In the genomic region with DNA sequence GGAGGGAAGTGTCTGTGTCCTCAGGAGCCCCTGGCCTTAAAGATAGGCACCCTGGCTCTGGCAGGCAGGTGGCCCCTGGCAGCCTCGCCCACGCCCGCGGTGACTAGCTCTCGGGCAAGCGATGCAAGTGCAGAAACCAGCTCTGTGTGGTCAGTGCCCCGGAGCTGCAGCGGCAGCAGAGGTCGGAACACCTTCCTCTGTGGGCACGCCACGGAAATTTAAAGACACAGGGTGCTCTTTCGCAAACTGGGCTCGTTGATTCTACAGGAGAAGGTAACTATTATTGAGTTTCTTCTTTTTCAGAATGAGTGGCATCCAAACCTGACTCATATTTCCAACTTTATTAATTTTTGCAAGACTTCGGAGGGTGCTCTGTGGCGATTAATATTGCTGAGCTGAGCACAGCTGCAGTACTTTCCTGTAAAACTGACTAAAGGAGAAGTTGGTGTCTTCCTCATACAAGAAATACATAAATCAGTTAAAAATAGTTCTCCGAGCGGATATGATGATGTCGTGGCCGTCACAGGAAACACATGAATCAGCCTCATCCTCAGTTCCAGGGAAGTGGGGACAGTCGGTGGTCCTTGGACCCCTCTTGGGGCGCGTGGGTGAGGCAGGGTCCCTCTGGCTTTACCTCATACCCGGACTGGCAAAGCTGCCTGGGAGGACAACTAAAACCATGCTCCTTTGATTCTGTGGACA, we compare ENCODE assay signal across 9 cellular contexts.
DNase-seq lines count a peak whose midpoint lies in the region; ATAC-seq and TF ChIP-seq lines count a peak whose summit lies in the region.
"Had no signal": no experiment of that assay in that cellular context is flagged by ENCODE, and none has a peak within 500 bp of the region (broad histone marks: within the 10 kb centered on the region; RNA-seq: fewer than 3 reads in every experiment).

No MANE protein-coding gene starts in this region.

- no peak overlapping the region for H2AFZ ChIP-seq in H9 (ENCODE audit: low read length)

- no peaks in the 10 kb centered on the region for H3K9me3 Mint-ChIP-seq in activated naive CD8-positive, alpha-beta T cell treated with anti-CD3 and anti-CD28 coated beads, Interleukin-2, amount 10 ng/mL, durations not matched to agents 7 days and 5 days
- H3K9me3 Mint-ChIP-seq in naive thymus-derived CD4-positive, alpha-beta T cell = no peaks in the 10 kb centered on the region
- H3K9me3 Mint-ChIP-seq in H9 = peaks cover 52 to 84% of the 10 kb centered on the region in 2 experiments
- H3K9me3 Mint-ChIP-seq: neural crest cell had no signal

- no peak for TF ChIP-seq CTCF in thyroid gland (IDR thresholded peaks at IDR 0.05)
- no peak for TF ChIP-seq CTCF in H9 (conservative IDR thresholded peaks at IDR 0.05)

- no peaks in the 10 kb centered on the region for H3K27me3 Mint-ChIP-seq in activated naive CD8-positive, alpha-beta T cell treated with anti-CD3 and anti-CD28 coated beads, Interleukin-2, amount 10 ng/mL, durations not matched to agents 7 days and 5 days
- no peaks in the 10 kb centered on the region for H3K27me3 Mint-ChIP-seq in naive thymus-derived CD4-positive, alpha-beta T cell
- H3K27me3 Mint-ChIP-seq in H9 (ENCODE audit: low read depth) = peaks cover 12% of the 10 kb centered on the region

- POLR2A ChIA-PET in activated naive CD8-positive, alpha-beta T cell treated with anti-CD3 and anti-CD28 coated beads, Interleukin-2, amount 10 ng/mL, durations not matched to agents 7 days and 5 days (lab: Charles Lee) = interaction anchor here (0.6 to 3.5 kb wide), 10 partner anchors 74 to 424 kb away, joined by 3 to 11 read pairs (median 4); partner anchors contain the start of gene METRNL
- POLR2A ChIA-PET in naive thymus-derived CD4-positive, alpha-beta T cell (lab: Charles Lee) = no interaction called here

- H3K4me3 ChIP-seq in BLaER1 = peak overlapping the region; percentile 58
- H3K4me3 ChIP-seq in naive thymus-derived CD4-positive, alpha-beta T cell (ENCODE audit: low read length) = peak overlapping the region; percentile 45
- no peak overlapping the region for H3K4me3 ChIP-seq in thyroid gland (replicated peaks in 1 of 3)

- peak overlapping the region; percentile 99 for H3K4me2 ChIP-seq in BLaER1
- no peak overlapping the region for H3K4me2 ChIP-seq in H9 (ENCODE audit: insufficient read depth, insufficient read length, low read length)

- no peak overlapping the region for H4K5ac ChIP-seq in H9 (ENCODE audit: insufficient read length, low read depth, low read length)

- no peak overlapping the region for H2BK120ac ChIP-seq in H9 (ENCODE audit: low read depth, low read length, poor library complexity, severe bottlenecking)

- no peak overlapping the region for H2BK15ac ChIP-seq in H9 (ENCODE audit: low read depth, low read length)

- H3K27ac ChIP-seq in BLaER1 (peak overlapping the region; percentile 80), thyroid gland (peak overlapping the region; percentile 44 to 71 (median 60)), H9 (ENCODE audit: insufficient read length, low read depth, low read length) (no peak overlapping the region)
- no peak overlapping the region for H3K27ac ChIP-seq in naive thymus-derived CD4-positive, alpha-beta T cell (ENCODE audit: low read depth, low read length)

- 77 to 79% methylated on average over 23 of the region's 23 CpGs for WGBS in thyroid gland, 2 donors
- no CpG with 5 or more reads among the region's 23 CpGs for WGBS in H9 (ENCODE audit: extremely low coverage, insufficient read length, low lambda C conversion rate)

- H3K79me1 ChIP-seq in H9 (ENCODE audit: insufficient read depth, low read depth, low read length, poor library complexity, severe bottlenecking) = no peaks in the 10 kb centered on the region

- TF ChIP-seq POLR2A in thyroid gland (IDR thresholded peaks at IDR 0.05) = no peak

- H3K9ac ChIP-seq in BLaER1 (peak overlapping the region; percentile 68), H9 (ENCODE audit: extremely low read depth, insufficient read length, low read length) (no peak overlapping the region)

- H4K20me1 ChIP-seq in BLaER1 (no peaks in the 10 kb centered on the region), H9 (ENCODE audit: control insufficient read depth, insufficient read depth, insufficient read length) (no peaks in the 10 kb centered on the region)

- no peak overlapping the region for H2BK12ac ChIP-seq in H9 (ENCODE audit: insufficient read length, low read depth, low read length)

- H3K27me3 ChIP-seq in BLaER1 (no peaks in the 10 kb centered on the region), thyroid gland (no peaks in the 10 kb centered on the region), H9 (ENCODE audit: insufficient read depth, low read length) (no peaks in the 10 kb centered on the region)
- H3K27me3 ChIP-seq in naive thymus-derived CD4-positive, alpha-beta T cell (ENCODE audit: control insufficient read depth in 2 of 2, insufficient read depth in 2 of 2, low read length in 2 of 2) = no peaks in the 10 kb centered on the region

- peak overlapping the region; percentile 86 for H3K4me3 Mint-ChIP-seq in activated naive CD8-positive, alpha-beta T cell treated with anti-CD3 and anti-CD28 coated beads, Interleukin-2, amount 10 ng/mL, durations not matched to agents 7 days and 5 days
- H3K4me3 Mint-ChIP-seq in naive thymus-derived CD4-positive, alpha-beta T cell = peak overlapping the region; percentile 76 to 93 (median 88)
- H3K4me3 Mint-ChIP-seq in H9 = no peak overlapping the region
- H3K4me3 Mint-ChIP-seq: neural crest cell had no signal

- DNase-seq in RPMI7951 (ENCODE audit: low read depth) (peak; percentile 73), thyroid gland (peak in 1 of 2 donors; percentile 17), H9 (no peak), NCI-H226 (no peak)
- peak; percentile 73 for DNase-seq in activated naive CD8-positive, alpha-beta T cell treated with anti-CD3 and anti-CD28 coated beads, Interleukin-2, amount 10 ng/mL, durations not matched to agents 7 days and 5 days
- peak in 2 of 9 donors; percentile 30 to 76 for DNase-seq in naive thymus-derived CD4-positive, alpha-beta T cell

- intact Hi-C loops in naive thymus-derived CD4-positive, alpha-beta T cell (cut with micrococcal nuclease) = no loop called here
- intact Hi-C loops in thyroid gland (cut with DNase I) = no loop called here

- H3K79me2 ChIP-seq in H9 (ENCODE audit: insufficient read depth, low read length) = no peaks in the 10 kb centered on the region

- no peaks in the 10 kb centered on the region for H3K36me3 Mint-ChIP-seq in activated naive CD8-positive, alpha-beta T cell treated with anti-CD3 and anti-CD28 coated beads, Interleukin-2, amount 10 ng/mL, durations not matched to agents 7 days and 5 days
- no peaks in the 10 kb centered on the region for H3K36me3 Mint-ChIP-seq in naive thymus-derived CD4-positive, alpha-beta T cell
- H3K36me3 Mint-ChIP-seq in H9 (ENCODE audit: insufficient read depth in 1 of 3, low read depth in 3 of 3) = peaks cover 7 to 11% (median 7%) of the 10 kb centered on the region in 3 experiments

- H3K4ac ChIP-seq in H9 (ENCODE audit: low read depth, low read length) = no peak overlapping the region

- H3K14ac ChIP-seq in H9 (ENCODE audit: insufficient read depth, low read length) = no peak overlapping the region

- H3K36me3 ChIP-seq in BLaER1 (no peaks in the 10 kb centered on the region), thyroid gland (no peaks in the 10 kb centered on the region)
- no peaks in the 10 kb centered on the region for H3K36me3 ChIP-seq in naive thymus-derived CD4-positive, alpha-beta T cell (ENCODE audit: control insufficient read depth in 2 of 3, insufficient read depth in 3 of 3, low read length in 3 of 3)

- peak overlapping the region; percentile 97 for H3K27ac Mint-ChIP-seq in activated naive CD8-positive, alpha-beta T cell treated with anti-CD3 and anti-CD28 coated beads, Interleukin-2, amount 10 ng/mL, durations not matched to agents 7 days and 5 days
- H3K27ac Mint-ChIP-seq in naive thymus-derived CD4-positive, alpha-beta T cell = peak overlapping the region in 8 of 9 donors; percentile 73 to 96 (median 78)
- no peak overlapping the region for H3K27ac Mint-ChIP-seq in H9

- no peak overlapping the region for H3K23ac ChIP-seq in H9 (ENCODE audit: insufficient read length, low read depth, low read length)

- peaks cover 39% of the 10 kb centered on the region for H3K4me1 Mint-ChIP-seq in activated naive CD8-positive, alpha-beta T cell treated with anti-CD3 and anti-CD28 coated beads, Interleukin-2, amount 10 ng/mL, durations not matched to agents 7 days and 5 days
- H3K4me1 Mint-ChIP-seq in naive thymus-derived CD4-positive, alpha-beta T cell = peaks cover 13 to 55% (median 34%) of the 10 kb centered on the region in 7 donors
- H3K4me1 Mint-ChIP-seq in H9 = peaks cover 2 to 4% of the 10 kb centered on the region in 2 experiments; a peak in 2 of 4 replicates
- H3K4me1 Mint-ChIP-seq: neural crest cell had no signal

- H2BK20ac ChIP-seq in H9 (ENCODE audit: low read depth, low read length, poor library complexity, severe bottlenecking) = no peak overlapping the region

- H2AK5ac ChIP-seq in H9 (ENCODE audit: insufficient read length, low read length) = no peak overlapping the region

- no peak overlapping the region for H3K18ac ChIP-seq in H9 (ENCODE audit: insufficient read length, low read depth, low read length)

- H2BK5ac ChIP-seq in H9 (ENCODE audit: insufficient read length, low read length) = no peak overlapping the region

- CTCF ChIA-PET in naive thymus-derived CD4-positive, alpha-beta T cell (lab: Charles Lee) = interaction anchor here (1.5 to 2.5 kb wide), 3 partner anchors 418 to 421 kb away, joined by 3 to 7 read pairs (median 3); no protein-coding TSS in a partner anchor

- H3K9me3 ChIP-seq in BLaER1 (peaks cover 2% of the 10 kb centered on the region; the same call in 1 of the 2 replicates), thyroid gland (no peaks in the 10 kb centered on the region), H9 (ENCODE audit: control insufficient read depth, low read depth, low read length) (peaks cover 13% of the 10 kb centered on the region)
- H3K9me3 ChIP-seq in naive thymus-derived CD4-positive, alpha-beta T cell (ENCODE audit: control insufficient read depth in 2 of 3, low read length in 3 of 3) = no peaks in the 10 kb centered on the region

- no peaks in the 10 kb centered on the region for H3K23me2 ChIP-seq in H9 (ENCODE audit: insufficient read length, low read depth, low read length, poor library complexity, severe bottlenecking)

- H4K8ac ChIP-seq in H9 (replicated peaks; ENCODE audit: insufficient read length, low read depth, low read length) = no peak overlapping the region

- H4K91ac ChIP-seq in H9 (ENCODE audit: insufficient read length, low read depth, low read length) = no peak overlapping the region

- ATAC-seq in activated naive CD8-positive, alpha-beta T cell treated with anti-CD3 and anti-CD28 coated beads, Interleukin-2, amount 10 ng/mL, durations not matched to agents 7 days and 5 days (ENCODE audit: low read depth) = peak; percentile 46
- peak; percentile 62 for ATAC-seq in naive thymus-derived CD4-positive, alpha-beta T cell
- ATAC-seq in HG02588 (IDR thresholded peaks at IDR 0.05; ENCODE audit: unreplicated experiment) = no peak

- H3T11ph ChIP-seq in H9 (ENCODE audit: low read length) = no peak overlapping the region

- H3K4me1 ChIP-seq in BLaER1 (peaks cover 99% of the 10 kb centered on the region), thyroid gland (peaks cover 7 to 64% of the 10 kb centered on the region in 2 donors), H9 (ENCODE audit: insufficient read depth, low read length) (no peaks in the 10 kb centered on the region)
- peaks cover 21 to 22% of the 10 kb centered on the region in 2 donors for H3K4me1 ChIP-seq in naive thymus-derived CD4-positive, alpha-beta T cell (ENCODE audit: control insufficient read depth in 2 of 2, insufficient read depth in 2 of 2, low read length in 2 of 2)

- H3K56ac ChIP-seq in H9 (ENCODE audit: insufficient read length, low read depth, low read length) = no peak overlapping the region

Comparison
In these comparisons a context has a peak if more than half of its experiments do, and no peak if none do; other contexts are left out.
1. H3K27ac ChIP-seq: peak in BLaER1 (single experiment) and thyroid gland (3 of 3); none in naive thymus-derived CD4-positive, alpha-beta T cell (single experiment) and H9 (single experiment).
2. H3K4me3 ChIP-seq: peak in BLaER1 (single experiment) and naive thymus-derived CD4-positive, alpha-beta T cell (single experiment); none in thyroid gland (0 of 3).
3. DNase-seq: peak in RPMI7951 (single experiment) and activated naive CD8-positive, alpha-beta T cell treated with anti-CD3 and anti-CD28 coated beads, Interleukin-2, amount 10 ng/mL, durations not matched to agents 7 days and 5 days (single experiment); none in H9 (single experiment) and NCI-H226 (single experiment).
4. H3K27ac Mint-ChIP-seq: peak in activated naive CD8-positive, alpha-beta T cell treated with anti-CD3 and anti-CD28 coated beads, Interleukin-2, amount 10 ng/mL, durations not matched to agents 7 days and 5 days (single experiment) and naive thymus-derived CD4-positive, alpha-beta T cell (8 of 9); none in H9 (0 of 3).
5. H3K4me3 Mint-ChIP-seq: peak in activated naive CD8-positive, alpha-beta T cell treated with anti-CD3 and anti-CD28 coated beads, Interleukin-2, amount 10 ng/mL, durations not matched to agents 7 days and 5 days (single experiment) and naive thymus-derived CD4-positive, alpha-beta T cell (10 of 10); none in H9 (0 of 2).